In genomic region chr15:84929795-84930371, GRCh38 we compare ENCODE assay signal across 2 cellular contexts.
TF ChIP-seq lines count a peak whose summit lies in the region.

No MANE protein-coding gene starts in this region.

TF ChIP-seq in IMR-90, 13 proteins besides CTCF, POLR2A, EP300 and RAD21:
- TF ChIP-seq NFE2L2 (IDR thresholded peaks at IDR 0.05; ENCODE audit: low read depth, low read length) (no peak), RCOR1 (IDR thresholded peaks at IDR 0.05; ENCODE audit: insufficient replicate concordance, low read length) (no peak), FOS (IDR thresholded peaks at IDR 0.05; ENCODE audit: low read depth, low read length) (no peak), BHLHE40 (IDR thresholded peaks at IDR 0.05; ENCODE audit: low read depth, low read length) (no peak), MAZ (IDR thresholded peaks at IDR 0.05; ENCODE audit: borderline replicate concordance, low read depth, low read length) (no peak)

TF ChIP-seq in GM12878, 131 proteins besides CTCF, POLR2A, EP300 and RAD21:
- TF ChIP-seq IKZF2 (IDR thresholded peaks at IDR 0.05) (peak in 1 of 2 experiments; percentile 25; a peak in 1 of 4 replicates), BCL3 (IDR thresholded peaks at IDR 0.05; ENCODE audit: borderline replicate concordance, insufficient read depth, low read depth, low read length, poor library complexity, severe bottlenecking) (peak; percentile 52), RUNX3 (IDR thresholded peaks at IDR 0.05; ENCODE audit: low read length) (peak; percentile 19; the same call in 1 of the 2 replicates), RAD51 (IDR thresholded peaks at IDR 0.05) (no peak), RELB (IDR thresholded peaks at IDR 0.05; ENCODE audit: low read depth) (0 out of 2 replicates have a peak, but pooled peaks have one; percentile 15), RBBP5 (conservative IDR thresholded peaks at IDR 0.05) (no peak), ZNF384 (IDR thresholded peaks at IDR 0.05; ENCODE audit: borderline replicate concordance, low read depth, low read length) (no peak), GABPA (IDR thresholded peaks at IDR 0.05; ENCODE audit: low read depth) (no peak), MXI1 (IDR thresholded peaks at IDR 0.05; ENCODE audit: low read depth, low read length) (no peak), IKZF1 (conservative IDR thresholded peaks at IDR 0.05) (peak; percentile 40; the same call in 1 of the 2 replicates), SMAD1 (IDR thresholded peaks at IDR 0.05; ENCODE audit: low read depth, partially characterized antibody) (no peak), FOXM1 (IDR thresholded peaks at IDR 0.05; ENCODE audit: low read depth, low read length) (no peak), DPF2 (IDR thresholded peaks at IDR 0.05) (no peak)
TF ChIP-seq in GM12878: peak in this region for 5.
